ENCODE assay signal across 8 cellular contexts in genomic region chr12:55073043-55074022, GRCh38. TPM values are rescaled to one million over a fixed set of nuclear protein-coding genes. Genes with fewer than 3 reads are reported as not detected.
A peak's percentile ranks its signal among the peaks of the same experiment; 100 is the strongest.
DNase-seq lines count a peak whose midpoint lies in the region; ATAC-seq lines count a peak whose summit lies in the region.

No MANE protein-coding gene starts in this region.

- peak; percentile 75 for DNase-seq in Daoy (ENCODE audit: low read depth)
- peak; percentile 29 for DNase-seq in NCI-H2196 treated with DMSO at 0.1 percent for 48 hours (lab: John Stamatoyannopoulos, UW; ENCODE audit: unreplicated experiment)
- DNase-seq in central memory CD4-positive, alpha-beta T cell, result peak; percentile 70
- peak; percentile 50 for DNase-seq in kidney glomerular epithelial cell (lab: John Stamatoyannopoulos, UW)
- DNase-seq in stimulated activated CD4-positive, alpha-beta T cell treated with anti-CD3 and anti-CD28 coated beads, Interleukin-2, amount 100 ng/mL, for 48 hours, result peak; percentile 79

- ATAC-seq in HG02610 (IDR thresholded peaks at IDR 0.05; ENCODE audit: unreplicated experiment), result peak; percentile 59
- peak; percentile 60 to 63 for ATAC-seq in activated CD4-positive, CD25-positive, alpha-beta regulatory T cell treated with anti-CD3 and anti-CD28 coated beads, Interleukin-2, amount 50 U/mL, for 24 hours
- ATAC-seq in HG03196 (IDR thresholded peaks at IDR 0.05; ENCODE audit: unreplicated experiment), result no peak

RNA-seq across cellular contexts. Expression of gene OR9K2, which starts 52.9 kb away (rescaled TPM):
- total RNA-seq in Daoy (2014; rRNA removed; shearing (Covaris generic)), result not detected in 2 replicates

RNA-seq across cellular contexts. Expression of gene NEUROD4, which starts 53.6 kb away (rescaled TPM):
- not detected in 2 replicates for total RNA-seq in Daoy (2014; rRNA removed; shearing (Covaris generic))

Comparison
In these comparisons a context has a peak if more than half of its experiments do, and no peak if none do; other contexts are left out.
1. DNase-seq: peak in every context shown above with its lines; median percentile 79 in stimulated activated CD4-positive, alpha-beta T cell treated with anti-CD3 and anti-CD28 coated beads, Interleukin-2, amount 100 ng/mL, for 48 hours; 75 in Daoy; 70 in central memory CD4-positive, alpha-beta T cell; 50 in kidney glomerular epithelial cell; 29 in NCI-H2196 treated with DMSO at 0.1 percent for 48 hours.